Comparison of ENCODE assay signal across 14 cellular contexts in the genomic region with DNA sequence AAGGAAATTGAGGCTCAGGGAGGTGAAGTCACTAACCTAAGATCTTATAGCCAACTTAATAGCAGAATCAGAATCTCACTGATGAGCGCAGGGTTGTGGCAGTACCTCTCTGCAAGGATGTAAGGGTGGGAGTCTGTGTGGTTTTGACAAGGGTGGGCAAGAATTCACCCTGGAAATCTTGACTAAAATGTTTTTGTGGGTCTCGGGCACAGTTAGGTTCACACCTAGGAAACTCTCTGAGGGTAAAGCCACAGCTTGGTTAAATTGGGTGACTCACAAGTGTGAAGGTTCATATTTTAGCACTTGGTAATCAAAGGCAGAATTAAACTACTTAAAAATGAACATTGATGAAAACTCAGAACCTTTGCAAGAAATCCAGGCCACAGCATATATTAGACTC.
A peak's percentile ranks its signal among the peaks of the same experiment; 100 is the strongest.
DNase-seq lines count a peak whose midpoint lies in the region; ATAC-seq lines count a peak whose summit lies in the region.
"Had no signal": no experiment of that assay in that cellular context is flagged by ENCODE, and none has a peak within 500 bp of the region (broad histone marks: within the 10 kb centered on the region; RNA-seq: fewer than 3 reads in every experiment).

No MANE protein-coding gene starts in this region.

- H3K36me3 Mint-ChIP-seq in central memory CD8-positive, alpha-beta T cell (ENCODE audit: insufficient read depth): peaks cover 4% of the 10 kb centered on the region
- H3K36me3 Mint-ChIP-seq: IgD-negative memory B cell had no signal

- DNase-seq in stimulated activated CD4-positive, alpha-beta T cell treated with anti-CD3 and anti-CD28 coated beads, Interleukin-15, amount 100 ng/mL, for 24 hours: peak; percentile 19
- no peak for DNase-seq in stimulated activated CD4-positive, alpha-beta T cell treated with anti-CD3 and anti-CD28 coated beads, Interleukin-4, amount 100 ng/mL, for 1 hour
- peak; percentile 43 for DNase-seq in activated CD8-positive, alpha-beta memory T cell treated with anti-CD3 and anti-CD28 coated beads, Interleukin-2, amount 50 U/mL, for 4 hours
- DNase-seq in central memory CD8-positive, alpha-beta T cell (ENCODE audit: low spot score in 2 of 2): peak in 1 of 2 donors; percentile 44
- DNase-seq in stimulated activated naive CD8-positive, alpha-beta T cell treated with anti-CD3 and anti-CD28 coated beads, Interleukin-15, Interleukin-2, amounts not matched to agents 100 U/mL and 50 U/mL, for 24 hours: peak; percentile 44
- DNase-seq: HFFc6, hippocampal formation, kidney, NCI-H187 treated with DMSO at 0.1 percent for 48 hours had no signal

- peaks cover 65% of the 10 kb centered on the region for H3K4me1 Mint-ChIP-seq in central memory CD8-positive, alpha-beta T cell
- H3K4me1 Mint-ChIP-seq: IgD-negative memory B cell, neural crest cell had no signal

- H3K9me3 Mint-ChIP-seq in central memory CD8-positive, alpha-beta T cell: peaks cover 2% of the 10 kb centered on the region
- H3K9me3 Mint-ChIP-seq: HFFc6, neural crest cell had no signal

- peak overlapping the region; percentile 76 for H3K27ac Mint-ChIP-seq in central memory CD8-positive, alpha-beta T cell (ENCODE audit: low read depth)
- H3K27ac Mint-ChIP-seq: HFFc6, IgD-negative memory B cell had no signal

- ATAC-seq in central memory CD8-positive, alpha-beta T cell (replicated peaks; ENCODE audit: extremely low read depth, poor library complexity, severe bottlenecking): peak; percentile 89
- peak; percentile 98 for ATAC-seq in stimulated activated naive CD8-positive, alpha-beta T cell treated with anti-CD3 and anti-CD28 coated beads, Interleukin-15, Interleukin-2, amounts not matched to agents 100 U/mL and 50 U/mL, for 24 hours
- ATAC-seq in GM21447 (IDR thresholded peaks at IDR 0.05; ENCODE audit: unreplicated experiment) (no peak), HG03439 (IDR thresholded peaks at IDR 0.05; ENCODE audit: unreplicated experiment) (no peak), GM21367 (IDR thresholded peaks at IDR 0.05; ENCODE audit: unreplicated experiment) (no peak)

- H3K4me3 Mint-ChIP-seq in central memory CD8-positive, alpha-beta T cell: peak overlapping the region; percentile 42
- H3K4me3 Mint-ChIP-seq: HFFc6, IgD-negative memory B cell, neural crest cell had no signal

- no peaks in the 10 kb centered on the region for H3K27me3 Mint-ChIP-seq in central memory CD8-positive, alpha-beta T cell
- H3K27me3 Mint-ChIP-seq: IgD-negative memory B cell had no signal

Comparison
In these comparisons a context has a peak if more than half of its experiments do, and no peak if none do; other contexts are left out.
1. ATAC-seq: peak in central memory CD8-positive, alpha-beta T cell (single experiment) and stimulated activated naive CD8-positive, alpha-beta T cell treated with anti-CD3 and anti-CD28 coated beads, Interleukin-15, Interleukin-2, amounts not matched to agents 100 U/mL and 50 U/mL, for 24 hours (single experiment); none in GM21447 (single experiment), HG03439 (single experiment) and GM21367 (single experiment).